9 cellular contexts compared by ENCODE assay signal in the genomic region with DNA sequence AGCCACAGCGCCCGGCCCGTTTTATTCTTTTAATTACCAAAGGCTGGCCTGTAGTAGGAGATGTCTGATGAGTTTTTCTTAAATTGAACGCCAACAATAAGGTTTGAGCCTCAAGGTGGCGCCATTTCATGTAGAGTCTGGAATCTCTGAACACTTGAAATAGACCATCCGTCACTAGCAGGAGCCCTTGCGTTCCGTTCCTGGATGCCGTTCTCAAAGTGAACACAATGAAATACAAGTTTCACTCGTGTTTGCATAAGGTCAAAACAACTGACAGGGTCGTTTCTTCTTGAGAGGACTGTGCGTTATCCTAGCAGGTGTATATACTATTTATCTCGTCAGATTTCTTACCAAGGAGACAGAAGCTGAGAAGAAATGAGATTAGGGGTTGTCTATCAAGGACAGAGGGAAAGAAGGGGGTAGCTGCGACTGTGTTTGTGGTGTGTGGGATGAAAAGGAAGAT. TPM values are rescaled to one million over a fixed set of nuclear protein-coding genes. Genes with fewer than 3 reads are reported as not detected.
DNase-seq lines count a peak whose midpoint lies in the region; ATAC-seq, FAIRE-seq and TF ChIP-seq lines count a peak whose summit lies in the region.
"Had no signal": no experiment of that assay in that cellular context is flagged by ENCODE, and none has a peak within 500 bp of the region (broad histone marks: within the 10 kb centered on the region; RNA-seq: fewer than 3 reads in every experiment).

No MANE protein-coding gene starts in this region.

- H3K27me3 ChIP-seq in astrocyte (ENCODE audit: insufficient read depth, low read length) (peaks cover 2% of the 10 kb centered on the region), hepatocyte (peaks cover 23% of the 10 kb centered on the region), skeletal muscle satellite cell (ENCODE audit: control insufficient read depth, insufficient read depth, low read length) (peaks cover 63% of the 10 kb centered on the region)

- peak overlapping the region; percentile 15 for H3K4me2 ChIP-seq in astrocyte (ENCODE audit: low read length)
- peak overlapping the region; percentile 55 for H3K4me2 ChIP-seq in hepatocyte
- peak overlapping the region; percentile 22 for H3K4me2 ChIP-seq in skeletal muscle satellite cell (ENCODE audit: low read length)

- no peaks in the 10 kb centered on the region for H4K20me1 ChIP-seq in astrocyte (ENCODE audit: insufficient read depth, low read length)
- H4K20me1 ChIP-seq in hepatocyte (ENCODE audit: insufficient read depth, poor library complexity, severe bottlenecking): no peaks in the 10 kb centered on the region

- ATAC-seq in HG02852 (IDR thresholded peaks at IDR 0.05; ENCODE audit: unreplicated experiment): no peak

- H3K9me3 Mint-ChIP-seq in astrocyte (ENCODE audit: unreplicated experiment): no peaks in the 10 kb centered on the region

- H3K4me3 ChIP-seq in astrocyte (ENCODE audit: insufficient read depth, low read depth, low read length) (no peak overlapping the region), hepatocyte (no peak overlapping the region), skeletal muscle satellite cell (ENCODE audit: low read length) (no peak overlapping the region)

- H3K4me3 Mint-ChIP-seq in astrocyte (ENCODE audit: unreplicated experiment): peak overlapping the region; percentile 3

- H2AFZ ChIP-seq in astrocyte (ENCODE audit: low read depth, low read length) (no peak overlapping the region), hepatocyte (no peak overlapping the region)

- no peaks in the 10 kb centered on the region for H3K36me3 ChIP-seq in astrocyte (ENCODE audit: insufficient read depth, low read length)
- no peaks in the 10 kb centered on the region for H3K36me3 ChIP-seq in hepatocyte (replicated peaks; ENCODE audit: insufficient read depth, low read depth)
- no peaks in the 10 kb centered on the region for H3K36me3 ChIP-seq in skeletal muscle satellite cell (ENCODE audit: insufficient read depth, low read length)

- FAIRE-seq in astrocyte (lab: Jason Lieb, UNC): no peak

- H3K9me3 ChIP-seq in astrocyte (ENCODE audit: insufficient read depth, low read depth, low read length) (no peaks in the 10 kb centered on the region), hepatocyte (ENCODE audit: low read depth) (no peaks in the 10 kb centered on the region), skeletal muscle satellite cell (replicated peaks; ENCODE audit: low read length) (no peaks in the 10 kb centered on the region)

- no peak overlapping the region for H3K27ac Mint-ChIP-seq in astrocyte (ENCODE audit: unreplicated experiment)

- H3K27ac ChIP-seq in astrocyte (ENCODE audit: low read depth, low read length) (no peak overlapping the region), hepatocyte (no peak overlapping the region)

- TF ChIP-seq CTCF in GM12874 (IDR thresholded peaks at IDR 0.05; ENCODE audit: insufficient read depth, low read depth, low read length) (peak; percentile 59), astrocyte (IDR thresholded peaks at IDR 0.05; ENCODE audit: insufficient read depth, low read depth, low read length) (peak; percentile 55), hepatocyte (IDR thresholded peaks at IDR 0.05; ENCODE audit: poor library complexity) (peak; percentile 77)

- WGBS in hepatocyte (ENCODE audit: low lambda C conversion rate, missing lambda C conversion rate): 9% methylated on average over 14 of the region's 14 CpGs

- no peaks in the 10 kb centered on the region for H3K36me3 Mint-ChIP-seq in astrocyte (ENCODE audit: low read depth, unreplicated experiment)

- H3K9ac ChIP-seq in astrocyte (ENCODE audit: low read length): no peak overlapping the region
- H3K9ac ChIP-seq in skeletal muscle satellite cell (ENCODE audit: low read depth, low read length): no peak overlapping the region

- H3K4me1 Mint-ChIP-seq in astrocyte (ENCODE audit: low read depth, unreplicated experiment): no peaks in the 10 kb centered on the region

- H3K4me1 ChIP-seq in astrocyte (ENCODE audit: insufficient read depth, low read length) (no peaks in the 10 kb centered on the region), hepatocyte (ENCODE audit: insufficient read depth) (no peaks in the 10 kb centered on the region), skeletal muscle satellite cell (ENCODE audit: control insufficient read depth, insufficient read depth, low read length) (peaks cover 5% of the 10 kb centered on the region)

- H3K9me2 ChIP-seq in hepatocyte (replicated peaks; ENCODE audit: insufficient read depth): no peaks in the 10 kb centered on the region

- H3K79me2 ChIP-seq in astrocyte (ENCODE audit: insufficient read depth, low read length): no peaks in the 10 kb centered on the region
- no peaks in the 10 kb centered on the region for H3K79me2 ChIP-seq in hepatocyte

- DNase-seq in NCI-H2029 (lab: John Stamatoyannopoulos, UW): peak; percentile 82
- peak; percentile 65 for DNase-seq in T-helper 9 cell
- peak; percentile 36 for DNase-seq in astrocyte (ENCODE audit: low read depth)
- peak; percentile 90 for DNase-seq in hepatocyte (ENCODE audit: low spot score)
- no peak for DNase-seq in 8988T

- peaks cover 17% of the 10 kb centered on the region for H3K27me3 Mint-ChIP-seq in astrocyte (ENCODE audit: low read depth, unreplicated experiment)

RNA-seq across cellular contexts. Expression of a gene that starts 18.7 kb away (rescaled TPM):
- total RNA-seq in astrocyte (not detected in 2 replicates), hepatocyte (not detected in 2 replicates)
- polyA plus RNA-seq in hepatocyte: not detected in 2 replicates
- not detected in 2 replicates for total RNA-seq in skeletal muscle satellite cell (2012; rRNA removed)
- total RNA-seq: subcutaneous adipose tissue had no signal

RNA-seq across cellular contexts. Expression of a gene that starts 37.2 kb away (rescaled TPM):
- total RNA-seq in astrocyte (not detected in 2 replicates), hepatocyte (not detected in 2 replicates)
- not detected in 2 replicates for polyA plus RNA-seq in hepatocyte
- total RNA-seq in skeletal muscle satellite cell (2012; rRNA removed): not detected in 2 replicates
- total RNA-seq: subcutaneous adipose tissue had no signal

RNA-seq across cellular contexts. Expression of a gene that starts 47.5 kb away (rescaled TPM):
- total RNA-seq in astrocyte: 13.3 and 17.7 TPM in 2 replicates
- 12.5 and 12.8 TPM in 2 replicates for total RNA-seq in hepatocyte
- 2.2 TPM in 2 replicates for polyA plus RNA-seq in hepatocyte
- total RNA-seq in skeletal muscle satellite cell (2012; rRNA removed): 27.6 and 37.6 TPM in 2 replicates
